In the genomic region with DNA sequence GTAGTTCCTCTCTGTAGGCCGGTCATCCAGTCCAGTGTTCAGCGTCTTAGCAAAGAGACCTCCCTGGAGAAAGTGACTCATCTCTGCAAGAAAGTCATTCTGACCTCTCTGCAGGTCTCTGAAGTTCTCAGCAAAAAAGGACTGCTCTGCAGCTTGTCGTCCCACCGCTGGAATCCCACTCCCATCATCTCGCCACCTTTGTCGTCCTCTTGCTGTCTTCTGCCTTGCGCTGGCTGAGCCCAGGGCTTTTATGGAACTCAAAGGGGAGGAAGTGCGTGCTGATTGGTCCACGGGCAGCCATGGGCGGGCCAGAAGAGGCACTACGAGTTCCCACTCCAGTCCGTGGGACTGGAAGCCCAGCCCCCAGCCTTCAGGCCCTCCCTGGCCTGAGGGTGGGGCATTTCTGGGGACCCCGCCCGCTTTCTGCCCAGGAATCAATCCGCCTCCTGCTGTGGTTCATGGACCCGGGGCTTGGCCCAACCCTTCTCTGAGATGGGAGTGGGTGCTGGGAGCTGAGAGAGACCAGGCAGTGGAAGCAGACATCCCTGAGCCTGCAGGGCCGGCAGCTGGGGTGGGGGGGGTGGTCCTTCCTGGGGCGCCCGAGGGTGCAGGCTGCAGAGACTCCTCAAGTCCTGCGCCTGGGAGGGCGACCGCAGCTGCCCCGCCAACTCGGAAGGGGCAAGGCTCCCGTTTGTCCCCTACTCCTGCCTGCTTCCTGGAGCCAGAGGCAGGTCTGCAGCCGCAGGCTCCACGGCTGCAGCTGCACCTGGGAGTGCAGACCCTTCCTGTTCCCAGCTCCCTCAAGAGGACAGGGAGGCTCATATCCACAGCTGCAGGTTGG, we compare ENCODE assay signal across 22 cellular contexts.
DNase-seq lines count a peak whose midpoint lies in the region; ATAC-seq and TF ChIP-seq lines count a peak whose summit lies in the region.
"Had no signal": no experiment of that assay in that cellular context is flagged by ENCODE, and none has a peak within 500 bp of the region (broad histone marks: within the 10 kb centered on the region; RNA-seq: fewer than 3 reads in every experiment).

No MANE protein-coding gene starts in this region.

- H3K27me3 ChIP-seq in iPS-15b (ENCODE audit: control insufficient read depth, insufficient read depth, low read length), result no peaks in the 10 kb centered on the region
- H3K27me3 ChIP-seq: BLaER1, neutrophil, thyroid gland had no signal

- no peaks in the 10 kb centered on the region for H3K9me3 ChIP-seq in iPS-15b (ENCODE audit: control insufficient read depth, insufficient read depth, low read length)
- H3K9me3 ChIP-seq: BLaER1, neutrophil, thyroid gland had no signal

- no peaks in the 10 kb centered on the region for H3K36me3 ChIP-seq in iPS-15b (ENCODE audit: control insufficient read depth, insufficient read depth, low read length)
- H3K36me3 ChIP-seq: BLaER1, neutrophil, thyroid gland had no signal

- POLR2A ChIA-PET in naive thymus-derived CD8-positive, alpha-beta T cell (lab: Charles Lee), result no interaction called here

- no peak for ATAC-seq in natural killer cell
- no peak for ATAC-seq in naive thymus-derived CD8-positive, alpha-beta T cell
- ATAC-seq: activated CD8-positive, alpha-beta T cell treated with anti-CD3 and anti-CD28 coated beads, Interleukin-2, amount 10 ng/mL, durations not matched to agents 7 days and 5 days; activated T-cell treated with anti-CD3 and anti-CD28 coated beads, Interleukin-2, amount 50 U/mL, for 4 hours; stimulated activated memory B cell treated with anti-CD40 and anti-IgM and Interleukin-4, amounts not matched to agents 10 μg/mL and 1 μg/mL and 100 μg/mL, for 72 hours had no signal

- H3K36me3 Mint-ChIP-seq in natural killer cell (no peaks in the 10 kb centered on the region), osteocyte (ENCODE audit: unreplicated experiment) (no peaks in the 10 kb centered on the region)
- H3K36me3 Mint-ChIP-seq in naive thymus-derived CD8-positive, alpha-beta T cell, result no peaks in the 10 kb centered on the region
- H3K36me3 Mint-ChIP-seq: activated naive CD4-positive, alpha-beta T cell treated with anti-CD3 and anti-CD28 coated beads, Interleukin-2, amount 50 U/mL, for 24 hours; stimulated activated memory B cell treated with anti-CD40 and anti-IgM and Interleukin-4, amounts not matched to agents 10 μg/mL and 1 μg/mL and 100 μg/mL, for 72 hours had no signal

- H3K27me3 Mint-ChIP-seq in natural killer cell (ENCODE audit: low read depth in 2 of 2) (no peaks in the 10 kb centered on the region), osteocyte (ENCODE audit: unreplicated experiment) (no peaks in the 10 kb centered on the region)
- peaks cover 2 to 11% (median 3%) of the 10 kb centered on the region in 5 donors for H3K27me3 Mint-ChIP-seq in naive thymus-derived CD8-positive, alpha-beta T cell
- H3K27me3 Mint-ChIP-seq: activated naive CD4-positive, alpha-beta T cell treated with anti-CD3 and anti-CD28 coated beads, Interleukin-2, amount 50 U/mL, for 24 hours; stimulated activated memory B cell treated with anti-CD40 and anti-IgM and Interleukin-4, amounts not matched to agents 10 μg/mL and 1 μg/mL and 100 μg/mL, for 72 hours had no signal

- H3K27ac Mint-ChIP-seq in natural killer cell, result no peak overlapping the region
- H3K27ac Mint-ChIP-seq in naive thymus-derived CD8-positive, alpha-beta T cell, result no peak overlapping the region
- no peak overlapping the region for H3K27ac Mint-ChIP-seq in osteocyte (ENCODE audit: unreplicated experiment)
- H3K27ac Mint-ChIP-seq: activated CD8-positive, alpha-beta T cell treated with anti-CD3 and anti-CD28 coated beads, Interleukin-2, amount 10 ng/mL, durations not matched to agents 7 days and 5 days; activated naive CD4-positive, alpha-beta T cell treated with anti-CD3 and anti-CD28 coated beads, Interleukin-2, amount 50 U/mL, for 24 hours; stimulated activated memory B cell treated with anti-CD40 and anti-IgM and Interleukin-4, amounts not matched to agents 10 μg/mL and 1 μg/mL and 100 μg/mL, for 72 hours; T-helper 1 cell treated with Interleukin-12 subunit alpha and Interleukin-12 subunit beta and Interleukin-4 antibody, amounts not matched to agents 30 μg/mL and 1 μg/mL, for 36 hours had no signal

- peak overlapping the region; percentile 76 for H3K4me3 ChIP-seq in iPS-15b (ENCODE audit: low read depth, low read length)
- H3K4me3 ChIP-seq: BLaER1, GM23248, thyroid gland had no signal

- no peaks in the 10 kb centered on the region for H3K4me1 Mint-ChIP-seq in natural killer cell
- H3K4me1 Mint-ChIP-seq in naive thymus-derived CD8-positive, alpha-beta T cell, result no peaks in the 10 kb centered on the region
- H3K4me1 Mint-ChIP-seq in osteocyte (ENCODE audit: unreplicated experiment), result no peaks in the 10 kb centered on the region
- H3K4me1 Mint-ChIP-seq: activated naive CD4-positive, alpha-beta T cell treated with anti-CD3 and anti-CD28 coated beads, Interleukin-2, amount 50 U/mL, for 24 hours; stimulated activated memory B cell treated with anti-CD40 and anti-IgM and Interleukin-4, amounts not matched to agents 10 μg/mL and 1 μg/mL and 100 μg/mL, for 72 hours had no signal

- in situ Hi-C loops in Caki2 (cut with HindIII; ENCODE audit: low pct_unique_long_range_greater_than_20kb, low sequenced_read_pairs), result no loop called here

- no peak overlapping the region for H3K4me3 Mint-ChIP-seq in natural killer cell
- H3K4me3 Mint-ChIP-seq in naive thymus-derived CD8-positive, alpha-beta T cell, result no peak overlapping the region
- no peak overlapping the region for H3K4me3 Mint-ChIP-seq in osteocyte (ENCODE audit: unreplicated experiment)
- H3K4me3 Mint-ChIP-seq: activated CD8-positive, alpha-beta T cell treated with anti-CD3 and anti-CD28 coated beads, Interleukin-2, amount 10 ng/mL, durations not matched to agents 7 days and 5 days; activated naive CD4-positive, alpha-beta T cell treated with anti-CD3 and anti-CD28 coated beads, Interleukin-2, amount 50 U/mL, for 24 hours; activated T-cell treated with anti-CD3 and anti-CD28 coated beads, Interleukin-2, amount 50 U/mL, for 4 hours; stimulated activated memory B cell treated with anti-CD40 and anti-IgM and Interleukin-4, amounts not matched to agents 10 μg/mL and 1 μg/mL and 100 μg/mL, for 72 hours; T-helper 1 cell treated with Interleukin-12 subunit alpha and Interleukin-12 subunit beta and Interleukin-4 antibody, amounts not matched to agents 30 μg/mL and 1 μg/mL, for 36 hours had no signal

- peaks cover 3% of the 10 kb centered on the region for H3K4me1 ChIP-seq in iPS-15b (ENCODE audit: control insufficient read depth, insufficient read depth, low read length)
- H3K4me1 ChIP-seq: BLaER1, thyroid gland had no signal

- no peak for TF ChIP-seq CTCF in natural killer cell (IDR thresholded peaks at IDR 0.05)
- no peak for TF ChIP-seq CTCF in osteocyte (IDR thresholded peaks at IDR 0.05)

- H3K9me3 Mint-ChIP-seq in natural killer cell (no peaks in the 10 kb centered on the region), osteocyte (ENCODE audit: unreplicated experiment) (peaks cover 21% of the 10 kb centered on the region)
- peaks cover 0 to 4% (median 0%) of the 10 kb centered on the region in 9 donors for H3K9me3 Mint-ChIP-seq in naive thymus-derived CD8-positive, alpha-beta T cell
- H3K9me3 Mint-ChIP-seq: activated naive CD4-positive, alpha-beta T cell treated with anti-CD3 and anti-CD28 coated beads, Interleukin-2, amount 50 U/mL, for 24 hours; activated T-cell treated with anti-CD3 and anti-CD28 coated beads, Interleukin-2, amount 50 U/mL, for 4 hours; stimulated activated memory B cell treated with anti-CD40 and anti-IgM and Interleukin-4, amounts not matched to agents 10 μg/mL and 1 μg/mL and 100 μg/mL, for 72 hours; T-helper 1 cell treated with Interleukin-12 subunit alpha and Interleukin-12 subunit beta and Interleukin-4 antibody, amounts not matched to agents 30 μg/mL and 1 μg/mL, for 36 hours had no signal

- intact Hi-C loops in natural killer cell (cut with micrococcal nuclease), result no loop called here

- peak overlapping the region; percentile 37 for H3K9ac ChIP-seq in iPS-15b (ENCODE audit: low read depth, low read length)
- H3K9ac ChIP-seq: BLaER1, GM23248 had no signal

- DNase-seq in Caki2 (ENCODE audit: low read depth) (peak; percentile 86), HT1080 (ENCODE audit: low read depth) (peak; percentile 15), NCI-H526 treated with DMSO at 0.1 percent for 48 hours (lab: John Stamatoyannopoulos, UW) (peak; percentile 74), natural killer cell (no peak), osteocyte (ENCODE audit: extremely low spot score, unreplicated experiment) (no peak), cerebellar nuclear complex (lab: John Stamatoyannopoulos, UW) (no peak)
- DNase-seq in naive thymus-derived CD8-positive, alpha-beta T cell, result no peak
- DNase-seq: activated CD4-positive, CD25-positive, alpha-beta regulatory T cell; activated CD8-positive, alpha-beta T cell treated with anti-CD3 and anti-CD28 coated beads, Interleukin-2, amount 10 ng/mL, durations not matched to agents 7 days and 5 days; activated T-cell treated with anti-CD3 and anti-CD28 coated beads, Interleukin-2, amount 50 U/mL, for 4 hours; GM23248; hippocampal formation; MM.1S; retina; SIG-M5; thyroid gland had no signal

Comparison
In these comparisons a context has a peak if more than half of its experiments do, and no peak if none do; other contexts are left out.
1. DNase-seq: peak in Caki2 (single experiment), HT1080 (single experiment) and NCI-H526 treated with DMSO at 0.1 percent for 48 hours (single experiment); none in natural killer cell (single experiment), naive thymus-derived CD8-positive, alpha-beta T cell (0 of 10), osteocyte (single experiment) and cerebellar nuclear complex (0 of 2).